In the genomic region with DNA sequence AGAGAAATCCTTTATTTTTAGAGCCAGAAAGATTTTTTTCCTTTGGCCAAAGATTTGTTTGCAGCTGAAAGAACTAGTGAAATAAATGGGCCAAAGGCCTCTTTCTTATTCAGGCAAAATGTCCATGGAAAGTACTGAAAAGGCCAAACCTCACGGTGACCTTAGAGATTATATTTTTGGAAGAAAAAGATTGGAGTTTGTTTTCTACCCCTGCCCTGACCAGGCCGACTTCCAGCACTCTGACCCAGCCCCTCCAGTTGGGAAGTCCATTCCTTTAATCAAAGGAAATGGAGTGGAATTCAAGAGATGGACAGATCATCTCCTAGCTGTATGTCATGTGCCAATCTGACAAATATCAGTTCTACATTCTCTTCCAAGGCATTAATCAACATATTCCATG, we compare ENCODE assay signal across 26 cellular contexts.
"Had no signal": no experiment of that assay in that cellular context is flagged by ENCODE, and none has a peak within 500 bp of the region (broad histone marks: within the 10 kb centered on the region; RNA-seq: fewer than 3 reads in every experiment).

No MANE protein-coding gene starts in this region.

- H3K27ac ChIP-seq: brain microvascular endothelial cell, epithelial cell of prostate, foreskin keratinocyte, VCaP had no signal

- H3K4me1 ChIP-seq: uterus had no signal

- H3K27me3 Mint-ChIP-seq: activated CD4-positive, alpha-beta memory T cell treated with anti-CD3 and anti-CD28 coated beads, Interleukin-2, amount 10 ng/mL, durations not matched to agents 7 days and 5 days; activated CD4-positive, alpha-beta T cell treated with anti-CD3 and anti-CD28 coated beads, Interleukin-2, amount 10 ng/mL, durations not matched to agents 24 days and 14 days; activated CD8-positive, alpha-beta memory T cell treated with anti-CD3 and anti-CD28 coated beads, Interleukin-2, amount 10 ng/mL, durations not matched to agents 7 days and 5 days; activated naive CD8-positive, alpha-beta T cell treated with anti-CD3 and anti-CD28 coated beads, Interleukin-2, amount 50 U/mL, for 24 hours; central memory CD8-positive, alpha-beta T cell; naive thymus-derived CD8-positive, alpha-beta T cell; stimulated activated memory B cell treated with anti-CD40 and anti-IgM and Interleukin-4, amounts not matched to agents 10 μg/mL and 1 μg/mL and 100 μg/mL, for 72 hours had no signal

- H3K27me3 ChIP-seq: brain microvascular endothelial cell, foreskin keratinocyte, stomach, uterus had no signal

- H3K9me3 Mint-ChIP-seq: activated CD4-positive, alpha-beta T cell treated with anti-CD3 and anti-CD28 coated beads, Interleukin-2, amount 10 ng/mL, durations not matched to agents 24 days and 14 days; activated naive CD8-positive, alpha-beta T cell treated with anti-CD3 and anti-CD28 coated beads, Interleukin-2, amount 50 U/mL, for 24 hours; stimulated activated memory B cell treated with anti-CD40 and anti-IgM and Interleukin-4, amounts not matched to agents 10 μg/mL and 1 μg/mL and 100 μg/mL, for 72 hours had no signal

- H3K9me3 ChIP-seq: stomach, uterus had no signal

- H3K4me3 ChIP-seq: lung, skin epidermis, stomach, uterus had no signal

- ATAC-seq: activated CD4-positive, CD25-positive, alpha-beta regulatory T cell treated with anti-CD3 and anti-CD28 coated beads, Interleukin-2, amount 50 U/mL, for 24 hours; activated CD8-positive, alpha-beta memory T cell treated with anti-CD3 and anti-CD28 coated beads, Interleukin-2, amount 10 ng/mL, durations not matched to agents 7 days and 5 days; activated naive CD8-positive, alpha-beta T cell treated with anti-CD3 and anti-CD28 coated beads, Interleukin-2, amount 50 U/mL, for 24 hours; foreskin keratinocyte; naive thymus-derived CD8-positive, alpha-beta T cell; stimulated activated memory B cell treated with anti-CD40 and anti-IgM and Interleukin-4, amounts not matched to agents 10 μg/mL and 1 μg/mL and 100 μg/mL, for 72 hours had no signal

- DNase-seq: activated CD4-positive, alpha-beta memory T cell treated with anti-CD3 and anti-CD28 coated beads, Interleukin-2, amount 10 ng/mL, durations not matched to agents 7 days and 5 days; activated CD4-positive, alpha-beta T cell treated with anti-CD3 and anti-CD28 coated beads, Interleukin-2, amount 10 ng/mL, durations not matched to agents 24 days and 14 days; activated CD8-positive, alpha-beta memory T cell treated with anti-CD3 and anti-CD28 coated beads, Interleukin-2, amount 10 ng/mL, durations not matched to agents 7 days and 5 days; activated effector memory CD4-positive, alpha-beta T cell treated with anti-CD3 and anti-CD28 coated beads, Interleukin-2, amount 50 U/mL, for 16 hours; activated naive CD4-positive, alpha-beta T cell treated with anti-CD3 and anti-CD28 coated beads, Interleukin-2, amount 50 U/mL, for 16 hours; activated naive CD8-positive, alpha-beta T cell treated with anti-CD3 and anti-CD28 coated beads, Interleukin-2, amount 50 U/mL, for 24 hours; activated T-cell treated with anti-CD3 and anti-CD28 coated beads for 4 hours; anterior cingulate cortex; brain microvascular endothelial cell; foreskin keratinocyte; head of caudate nucleus; islet precursor cell; left cardiac atrium; naive thymus-derived CD8-positive, alpha-beta T cell; retina; stimulated activated CD4-positive, alpha-beta T cell treated with anti-CD3 and anti-CD28 coated beads, Interleukin-2, amount 100 ng/mL, for 24 hours; stomach; trophoblast cell; uterus had no signal

- H3K36me3 ChIP-seq: brain microvascular endothelial cell, stomach, uterus had no signal

- H3K4me1 Mint-ChIP-seq: activated CD4-positive, alpha-beta memory T cell treated with anti-CD3 and anti-CD28 coated beads, Interleukin-2, amount 10 ng/mL, durations not matched to agents 7 days and 5 days; activated CD4-positive, alpha-beta T cell treated with anti-CD3 and anti-CD28 coated beads, Interleukin-2, amount 10 ng/mL, durations not matched to agents 24 days and 14 days; activated CD8-positive, alpha-beta memory T cell treated with anti-CD3 and anti-CD28 coated beads, Interleukin-2, amount 10 ng/mL, durations not matched to agents 7 days and 5 days; activated naive CD8-positive, alpha-beta T cell treated with anti-CD3 and anti-CD28 coated beads, Interleukin-2, amount 50 U/mL, for 24 hours; central memory CD8-positive, alpha-beta T cell; naive thymus-derived CD8-positive, alpha-beta T cell; stimulated activated memory B cell treated with anti-CD40 and anti-IgM and Interleukin-4, amounts not matched to agents 10 μg/mL and 1 μg/mL and 100 μg/mL, for 72 hours had no signal

- H3K36me3 Mint-ChIP-seq: activated CD8-positive, alpha-beta memory T cell treated with anti-CD3 and anti-CD28 coated beads, Interleukin-2, amount 10 ng/mL, durations not matched to agents 7 days and 5 days; naive thymus-derived CD8-positive, alpha-beta T cell; stimulated activated memory B cell treated with anti-CD40 and anti-IgM and Interleukin-4, amounts not matched to agents 10 μg/mL and 1 μg/mL and 100 μg/mL, for 72 hours had no signal

- H3K27ac Mint-ChIP-seq: activated CD4-positive, alpha-beta memory T cell treated with anti-CD3 and anti-CD28 coated beads, Interleukin-2, amount 10 ng/mL, durations not matched to agents 7 days and 5 days; activated CD4-positive, alpha-beta T cell treated with anti-CD3 and anti-CD28 coated beads, Interleukin-2, amount 10 ng/mL, durations not matched to agents 24 days and 14 days; activated CD8-positive, alpha-beta memory T cell treated with anti-CD3 and anti-CD28 coated beads, Interleukin-2, amount 10 ng/mL, durations not matched to agents 7 days and 5 days; activated naive CD8-positive, alpha-beta T cell treated with anti-CD3 and anti-CD28 coated beads, Interleukin-2, amount 50 U/mL, for 24 hours; naive thymus-derived CD8-positive, alpha-beta T cell; stimulated activated memory B cell treated with anti-CD40 and anti-IgM and Interleukin-4, amounts not matched to agents 10 μg/mL and 1 μg/mL and 100 μg/mL, for 72 hours had no signal

- H3K4me3 Mint-ChIP-seq: activated CD4-positive, alpha-beta memory T cell treated with anti-CD3 and anti-CD28 coated beads, Interleukin-2, amount 10 ng/mL, durations not matched to agents 7 days and 5 days; activated CD4-positive, alpha-beta T cell treated with anti-CD3 and anti-CD28 coated beads, Interleukin-2, amount 10 ng/mL, durations not matched to agents 24 days and 14 days; activated CD8-positive, alpha-beta memory T cell treated with anti-CD3 and anti-CD28 coated beads, Interleukin-2, amount 10 ng/mL, durations not matched to agents 7 days and 5 days; activated naive CD8-positive, alpha-beta T cell treated with anti-CD3 and anti-CD28 coated beads, Interleukin-2, amount 50 U/mL, for 24 hours; central memory CD8-positive, alpha-beta T cell; naive thymus-derived CD8-positive, alpha-beta T cell; stimulated activated memory B cell treated with anti-CD40 and anti-IgM and Interleukin-4, amounts not matched to agents 10 μg/mL and 1 μg/mL and 100 μg/mL, for 72 hours had no signal
